Comparison of ENCODE assay signal across 8 cellular contexts in genomic region chr13:23433171-23434153, GRCh38. TPM values are rescaled to one million over a fixed set of nuclear protein-coding genes. Genes with fewer than 3 reads are reported as not detected.
DNase-seq lines count a peak whose midpoint lies in the region; ATAC-seq, FAIRE-seq and TF ChIP-seq lines count a peak whose summit lies in the region.

Gene SACS (minus strand): TSS chr13:23433702. CDS start chr13:23411239, 22,463 bp downstream.

- no peak for TF ChIP-seq CTCF in K562 (IDR thresholded peaks at IDR 0.05 in 2 of 3, conservative IDR thresholded peaks at IDR 0.05 in 1 of 3; ENCODE audit: insufficient read depth in 2 of 3, low read depth in 1 of 3, low read length in 3 of 3)

- intact Hi-C loops in K562 (cut with micrococcal nuclease), result no loop called here

- DNase-seq in EH (ENCODE audit: low read depth) (peak; percentile 77), NCI-H146 (lab: John Stamatoyannopoulos, UW) (peak; percentile 79), K562 (ENCODE audit: extremely low read depth in 1 of 4, low spot score in 3 of 4) (no peak), iPS DF 19.7 (ENCODE audit: low read depth, low spot score) (peak; percentile 67), activated gamma-delta T cell (lab: John Stamatoyannopoulos, UW) (no peak), erythroblast (lab: John Stamatoyannopoulos, UW) (no peak)

- no peaks in the 10 kb centered on the region for H3K79me2 ChIP-seq in K562 (ENCODE audit: control insufficient read depth, insufficient read depth, low read length)

- H2AFZ ChIP-seq in K562 (ENCODE audit: low read depth, low read length), result no peak within 1 kb of the TSS; the same call in 1 of the 2 replicates

- H3K9ac ChIP-seq in K562 (ENCODE audit: insufficient read depth in 1 of 2, low read depth in 2 of 2, low read length in 2 of 2), result no peak within 1 kb of the TSS
- no peak within 1 kb of the TSS for H3K9ac ChIP-seq in rectal smooth muscle tissue (ENCODE audit: low read length)

- POLR2A ChIA-PET in K562 (lab: Yijun Ruan, JAX), result interaction anchor here (1.0 to 1.1 kb wide), 2 partner anchors 10 to 11 kb away, joined by 3 to 4 read pairs; no protein-coding TSS in a partner anchor

- no peaks in the 10 kb centered on the region for H3K9me1 ChIP-seq in K562 (ENCODE audit: control insufficient read depth, insufficient read depth, low read length)

- H4K20me1 ChIP-seq in K562 (replicated peaks; ENCODE audit: control insufficient read depth, insufficient read depth, low read length), result no peaks in the 10 kb centered on the region

- CTCF ChIA-PET in K562 (lab: Yijun Ruan, JAX; ENCODE audit: low intra/inter-chr PET ratio), result no interaction called here

- no peak for FAIRE-seq in K562 (lab: Jason Lieb, UNC)

- ATAC-seq in K562 (peak; percentile 42), HG02884 (IDR thresholded peaks at IDR 0.05; ENCODE audit: unreplicated experiment) (no peak)

- no peak within 1 kb of the TSS for H3K4me3 ChIP-seq in K562
- H3K4me3 ChIP-seq in rectal smooth muscle tissue (ENCODE audit: low read length), result peak within 1 kb of the TSS; percentile 69

- H3K4me1 ChIP-seq in K562 (replicated peaks in 1 of 2; ENCODE audit: control insufficient read depth in 2 of 2, insufficient read depth in 2 of 2, low read length in 2 of 2) (peaks cover 0 to 4% of the 10 kb centered on the region in 2 experiments; a peak in 2 of 5 replicates), rectal smooth muscle tissue (ENCODE audit: control insufficient read depth, insufficient read depth, low read length) (peaks cover 2% of the 10 kb centered on the region)

- no peak for TF ChIP-seq RAD21 in K562 (CRISPR knock-in tag; conservative IDR thresholded peaks at IDR 0.05 in 1 of 2, IDR thresholded peaks at IDR 0.05 in 1 of 2)

- H3K36me3 ChIP-seq in K562 (ENCODE audit: control insufficient read depth, insufficient read depth, low read length) (no peaks in the 10 kb centered on the region), rectal smooth muscle tissue (ENCODE audit: control insufficient read depth, insufficient read depth, low read length) (no peaks in the 10 kb centered on the region)

- WGBS in K562 (ENCODE audit: insufficient coverage, low coverage, missing lambda C conversion rate), result 2% methylated on average over 19 of the region's 26 CpGs

- no peak for TF ChIP-seq POLR2A in K562 (conservative IDR thresholded peaks at IDR 0.05)
- TF ChIP-seq POLR2A in erythroblast (IDR thresholded peaks at IDR 0.05; ENCODE audit: low read length), result no peak

- H3K27ac ChIP-seq in K562 (ENCODE audit: extremely low read depth, low read depth, low read length) (no peak within 1 kb of the TSS), rectal smooth muscle tissue (ENCODE audit: low read depth, low read length) (peak within 1 kb of the TSS; percentile 52)

- no peak within 1 kb of the TSS for H3K4me2 ChIP-seq in K562 (ENCODE audit: insufficient read depth, low read length)

- TF ChIP-seq EP300 in K562 (IDR thresholded peaks at IDR 0.05; ENCODE audit: low read length), result no peak

- no peaks in the 10 kb centered on the region for H3K9me3 ChIP-seq in K562 (replicated peaks; ENCODE audit: control insufficient read depth, insufficient read depth, low read depth, low read length)

- H3K27me3 ChIP-seq in K562 (ENCODE audit: control insufficient read depth in 2 of 2, insufficient read depth in 2 of 2, low read length in 2 of 2) (peaks cover 2 to 9% of the 10 kb centered on the region in 2 experiments; a peak in 3 of 5 replicates), rectal smooth muscle tissue (ENCODE audit: control insufficient read depth, insufficient read depth, low read length) (no peaks in the 10 kb centered on the region)

- in situ Hi-C loops in K562 (cut with MboI), result no loop called here

- no TSS peak for BruUV-seq in K562 (replicated peaks; lab: Mats Ljungman, UMichigan)

TF ChIP-seq in K562, 482 proteins besides CTCF, POLR2A, EP300 and RAD21:
- TF ChIP-seq KHSRP (IDR thresholded peaks at IDR 0.05) (no peak), ZNF384 (IDR thresholded peaks at IDR 0.05; ENCODE audit: low read depth, low read length) (peak; percentile 85), ZNF24 (IDR thresholded peaks at IDR 0.05) (no peak), MYBL2 (IDR thresholded peaks at IDR 0.05; ENCODE audit: low read depth) (no peak), MYBL2 (CRISPR knock-in tag; IDR thresholded peaks at IDR 0.05; ENCODE audit: borderline replicate concordance) (no peak), CBX2 (IDR thresholded peaks at IDR 0.05; ENCODE audit: insufficient read depth, low read length, poor library complexity, severe bottlenecking) (no peak), DEAF1 (CRISPR knock-in tag; IDR thresholded peaks at IDR 0.05) (no peak), DMBX1 (CRISPR knock-in tag; IDR thresholded peaks at IDR 0.05; ENCODE audit: borderline replicate concordance) (no peak), E2F4 (CRISPR knock-in tag; IDR thresholded peaks at IDR 0.05; ENCODE audit: low read depth) (no peak), TEAD2 (tag; IDR thresholded peaks at IDR 0.05) (no peak), ZFP91 (CRISPR knock-in tag; IDR thresholded peaks at IDR 0.05) (peak; percentile 65; the same call in 1 of the 2 replicates)

RNA-seq across cellular contexts. Expression of gene SACS, which starts in this region (rescaled TPM):
- 20.6 and 47.0 TPM in 2 replicates for total RNA-seq in K562 (2011; cell fraction: chromatin; rRNA removed; ENCODE audit: low replicate concordance)
- 19.2 and 24.5 TPM in 2 replicates for total RNA-seq in K562 (2011; cell fraction: nucleolus; rRNA removed)
- 18.0 and 21.1 TPM in 2 replicates for total RNA-seq in K562 (2011; cell fraction: nucleoplasm; rRNA removed)
- 18.9 and 27.1 TPM in 2 replicates for total RNA-seq in K562 (2014; rRNA removed)
- total RNA-seq in K562 (2014; rRNA removed; fragmentation: Illumina TruSeq; extraction: Trizol), result 28.2 and 30.9 TPM in 2 replicates
- total RNA-seq in K562 (2015; rRNA removed; fragmentation: Illumina TruSeq; extraction: Trizol), result 22.5 and 24.6 TPM in 2 replicates
- total RNA-seq in K562 (2021), result 21.3 and 24.0 TPM in 2 replicates
- 16.3 and 20.2 TPM in 2 replicates for polyA plus RNA-seq in K562 (2011; rRNA removed)
- polyA plus RNA-seq in K562 (2011; cell fraction: cytosol; rRNA removed), result 8.6 and 10.2 TPM in 2 replicates
- polyA plus RNA-seq in K562 (2011; cell fraction: nucleus; rRNA removed), result 51.2 and 51.6 TPM in 2 replicates
- 6.7 and 8.7 TPM in 2 replicates for polyA plus RNA-seq in K562 (2012)
- 12.2 and 16.3 TPM in 2 replicates for polyA plus RNA-seq in K562 (2014; fragmentation: Illumina TruSeq; extraction: Trizol)
- polyA plus RNA-seq in K562 (2014; fragmentation: Nextera tagmentation; extraction: Ambion mirVana), result 1 to 10 TPM; 4.7 to 5.5 TPM
- polyA plus RNA-seq in K562 (2014; rRNA removed), result 9.6 and 12.7 TPM in 2 replicates
- polyA minus RNA-seq in K562 (2011; rRNA and poly(A)+ RNA removed), result 68.6 and 76.1 TPM in 2 replicates
- polyA minus RNA-seq in K562 (2011; cell fraction: cytosol; rRNA and poly(A)+ RNA removed), result 31.2 and 34.5 TPM in 2 replicates
- 55.6 and 104 TPM in 2 replicates for polyA minus RNA-seq in K562 (2011; cell fraction: nucleus; rRNA and poly(A)+ RNA removed)

Comparison
In these comparisons a context has a peak if more than half of its experiments do, and no peak if none do; other contexts are left out.
1. DNase-seq: peak in EH (single experiment), NCI-H146 (single experiment) and iPS DF 19.7 (single experiment); none in K562 (0 of 4), activated gamma-delta T cell (single experiment) and erythroblast (0 of 2).